2 cellular contexts compared by ENCODE assay signal in the genomic region with DNA sequence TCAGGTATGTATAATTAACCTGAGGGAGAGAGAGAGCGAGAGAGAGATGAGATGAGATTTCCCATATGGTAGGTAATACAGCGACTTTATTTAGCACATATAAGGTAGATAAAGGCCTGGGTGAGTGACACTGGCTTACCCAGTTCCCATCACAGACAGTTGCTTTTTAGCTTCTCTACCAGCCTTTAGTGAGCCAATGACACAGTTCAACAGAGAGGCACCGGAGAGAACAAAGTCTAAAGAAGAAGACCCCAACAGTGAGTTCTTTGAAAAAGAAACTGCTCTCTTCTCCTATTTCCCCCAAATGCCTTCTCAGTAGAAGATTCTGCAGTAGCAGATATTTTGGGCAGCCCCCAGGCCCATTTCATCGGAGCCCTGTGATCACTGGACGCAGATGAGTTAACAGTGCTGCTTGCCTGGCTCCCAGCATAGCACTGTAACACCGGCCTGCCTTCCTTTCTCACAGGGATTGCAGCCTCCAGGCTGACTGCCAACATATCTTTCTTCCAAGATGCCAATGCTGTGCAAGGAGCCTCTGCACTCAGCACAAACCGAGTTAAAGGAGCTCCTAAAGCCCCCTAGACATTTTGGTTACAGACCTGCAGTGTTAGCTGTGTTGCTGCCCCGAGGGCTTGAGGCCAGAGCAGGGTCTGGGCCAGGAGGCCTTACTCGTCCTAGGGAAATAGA.
TF ChIP-seq lines count a peak whose summit lies in the region.

No MANE protein-coding gene starts in this region.

TF ChIP-seq in GM23338, 12 proteins besides CTCF, POLR2A, EP300 and RAD21 (continued from another document and continues in another):
- TF ChIP-seq, protein P1, sequence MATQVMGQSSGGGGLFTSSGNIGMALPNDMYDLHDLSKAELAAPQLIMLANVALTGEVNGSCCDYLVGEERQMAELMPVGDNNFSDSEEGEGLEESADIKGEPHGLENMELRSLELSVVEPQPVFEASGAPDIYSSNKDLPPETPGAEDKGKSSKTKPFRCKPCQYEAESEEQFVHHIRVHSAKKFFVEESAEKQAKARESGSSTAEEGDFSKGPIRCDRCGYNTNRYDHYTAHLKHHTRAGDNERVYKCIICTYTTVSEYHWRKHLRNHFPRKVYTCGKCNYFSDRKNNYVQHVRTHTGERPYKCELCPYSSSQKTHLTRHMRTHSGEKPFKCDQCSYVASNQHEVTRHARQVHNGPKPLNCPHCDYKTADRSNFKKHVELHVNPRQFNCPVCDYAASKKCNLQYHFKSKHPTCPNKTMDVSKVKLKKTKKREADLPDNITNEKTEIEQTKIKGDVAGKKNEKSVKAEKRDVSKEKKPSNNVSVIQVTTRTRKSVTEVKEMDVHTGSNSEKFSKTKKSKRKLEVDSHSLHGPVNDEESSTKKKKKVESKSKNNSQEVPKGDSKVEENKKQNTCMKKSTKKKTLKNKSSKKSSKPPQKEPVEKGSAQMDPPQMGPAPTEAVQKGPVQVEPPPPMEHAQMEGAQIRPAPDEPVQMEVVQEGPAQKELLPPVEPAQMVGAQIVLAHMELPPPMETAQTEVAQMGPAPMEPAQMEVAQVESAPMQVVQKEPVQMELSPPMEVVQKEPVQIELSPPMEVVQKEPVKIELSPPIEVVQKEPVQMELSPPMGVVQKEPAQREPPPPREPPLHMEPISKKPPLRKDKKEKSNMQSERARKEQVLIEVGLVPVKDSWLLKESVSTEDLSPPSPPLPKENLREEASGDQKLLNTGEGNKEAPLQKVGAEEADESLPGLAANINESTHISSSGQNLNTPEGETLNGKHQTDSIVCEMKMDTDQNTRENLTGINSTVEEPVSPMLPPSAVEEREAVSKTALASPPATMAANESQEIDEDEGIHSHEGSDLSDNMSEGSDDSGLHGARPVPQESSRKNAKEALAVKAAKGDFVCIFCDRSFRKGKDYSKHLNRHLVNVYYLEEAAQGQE (IDR thresholded peaks at IDR 0.05; ENCODE audit: unreplicated experiment), result no peak
- TF ChIP-seq JUNB (IDR thresholded peaks at IDR 0.05; ENCODE audit: unreplicated experiment) (no peak), ZNF114 (CRISPR knock-in tag; IDR thresholded peaks at IDR 0.05) (no peak), POLR2AphosphoS5 (IDR thresholded peaks at IDR 0.05; ENCODE audit: low read depth) (no peak), STAT1 (IDR thresholded peaks at IDR 0.05; ENCODE audit: unreplicated experiment) (no peak), EZH2phosphoT487 (IDR thresholded peaks at IDR 0.05; ENCODE audit: unreplicated experiment) (no peak), ZNF331 (CRISPR knock-in tag; IDR thresholded peaks at IDR 0.05; ENCODE audit: low read depth) (no peak), EZH2 (IDR thresholded peaks at IDR 0.05; ENCODE audit: low read depth, unreplicated experiment) (no peak), NANOG (IDR thresholded peaks at IDR 0.05; ENCODE audit: borderline replicate concordance) (no peak)
- TF ChIP-seq, protein P2, sequence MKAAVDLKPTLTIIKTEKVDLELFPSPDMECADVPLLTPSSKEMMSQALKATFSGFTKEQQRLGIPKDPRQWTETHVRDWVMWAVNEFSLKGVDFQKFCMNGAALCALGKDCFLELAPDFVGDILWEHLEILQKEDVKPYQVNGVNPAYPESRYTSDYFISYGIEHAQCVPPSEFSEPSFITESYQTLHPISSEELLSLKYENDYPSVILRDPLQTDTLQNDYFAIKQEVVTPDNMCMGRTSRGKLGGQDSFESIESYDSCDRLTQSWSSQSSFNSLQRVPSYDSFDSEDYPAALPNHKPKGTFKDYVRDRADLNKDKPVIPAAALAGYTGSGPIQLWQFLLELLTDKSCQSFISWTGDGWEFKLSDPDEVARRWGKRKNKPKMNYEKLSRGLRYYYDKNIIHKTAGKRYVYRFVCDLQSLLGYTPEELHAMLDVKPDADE (IDR thresholded peaks at IDR 0.05), result no peak

TF ChIP-seq in K562, 482 proteins besides CTCF, POLR2A, EP300 and RAD21 (continued from another document):
- TF ChIP-seq CREB1 (IDR thresholded peaks at IDR 0.05), result no peak
- TF ChIP-seq CREB1 (CRISPR knock-in tag; IDR thresholded peaks at IDR 0.05), result no peak
- no peak for TF ChIP-seq NELFE (IDR thresholded peaks at IDR 0.05; ENCODE audit: insufficient read depth, insufficient read length)
- no peak for TF ChIP-seq RBBP5 (IDR thresholded peaks at IDR 0.05; ENCODE audit: borderline replicate concordance, insufficient read depth, low read length, poor library complexity, severe bottlenecking)
- no peak for TF ChIP-seq POLR2H (tag; IDR thresholded peaks at IDR 0.05; ENCODE audit: low read depth)
- TF ChIP-seq, protein P3, sequence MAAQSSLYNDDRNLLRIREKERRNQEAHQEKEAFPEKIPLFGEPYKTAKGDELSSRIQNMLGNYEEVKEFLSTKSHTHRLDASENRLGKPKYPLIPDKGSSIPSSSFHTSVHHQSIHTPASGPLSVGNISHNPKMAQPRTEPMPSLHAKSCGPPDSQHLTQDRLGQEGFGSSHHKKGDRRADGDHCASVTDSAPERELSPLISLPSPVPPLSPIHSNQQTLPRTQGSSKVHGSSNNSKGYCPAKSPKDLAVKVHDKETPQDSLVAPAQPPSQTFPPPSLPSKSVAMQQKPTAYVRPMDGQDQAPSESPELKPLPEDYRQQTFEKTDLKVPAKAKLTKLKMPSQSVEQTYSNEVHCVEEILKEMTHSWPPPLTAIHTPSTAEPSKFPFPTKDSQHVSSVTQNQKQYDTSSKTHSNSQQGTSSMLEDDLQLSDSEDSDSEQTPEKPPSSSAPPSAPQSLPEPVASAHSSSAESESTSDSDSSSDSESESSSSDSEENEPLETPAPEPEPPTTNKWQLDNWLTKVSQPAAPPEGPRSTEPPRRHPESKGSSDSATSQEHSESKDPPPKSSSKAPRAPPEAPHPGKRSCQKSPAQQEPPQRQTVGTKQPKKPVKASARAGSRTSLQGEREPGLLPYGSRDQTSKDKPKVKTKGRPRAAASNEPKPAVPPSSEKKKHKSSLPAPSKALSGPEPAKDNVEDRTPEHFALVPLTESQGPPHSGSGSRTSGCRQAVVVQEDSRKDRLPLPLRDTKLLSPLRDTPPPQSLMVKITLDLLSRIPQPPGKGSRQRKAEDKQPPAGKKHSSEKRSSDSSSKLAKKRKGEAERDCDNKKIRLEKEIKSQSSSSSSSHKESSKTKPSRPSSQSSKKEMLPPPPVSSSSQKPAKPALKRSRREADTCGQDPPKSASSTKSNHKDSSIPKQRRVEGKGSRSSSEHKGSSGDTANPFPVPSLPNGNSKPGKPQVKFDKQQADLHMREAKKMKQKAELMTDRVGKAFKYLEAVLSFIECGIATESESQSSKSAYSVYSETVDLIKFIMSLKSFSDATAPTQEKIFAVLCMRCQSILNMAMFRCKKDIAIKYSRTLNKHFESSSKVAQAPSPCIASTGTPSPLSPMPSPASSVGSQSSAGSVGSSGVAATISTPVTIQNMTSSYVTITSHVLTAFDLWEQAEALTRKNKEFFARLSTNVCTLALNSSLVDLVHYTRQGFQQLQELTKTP (IDR thresholded peaks at IDR 0.05; ENCODE audit: low read depth in 1 of 2, partially characterized antibody in 2 of 2), result no peak
- TF ChIP-seq ZNF436 (CRISPR knock-in tag; IDR thresholded peaks at IDR 0.05), result no peak
- no peak for TF ChIP-seq ZNF41 (CRISPR knock-in tag; conservative IDR thresholded peaks at IDR 0.05)
- no peak for TF ChIP-seq ETV6 (IDR thresholded peaks at IDR 0.05; ENCODE audit: borderline replicate concordance in 1 of 2, low read depth in 2 of 2, low read length in 1 of 2)
- TF ChIP-seq ETV6 (CRISPR knock-in tag; IDR thresholded peaks at IDR 0.05; ENCODE audit: borderline replicate concordance), result no peak
- TF ChIP-seq, protein P4, sequence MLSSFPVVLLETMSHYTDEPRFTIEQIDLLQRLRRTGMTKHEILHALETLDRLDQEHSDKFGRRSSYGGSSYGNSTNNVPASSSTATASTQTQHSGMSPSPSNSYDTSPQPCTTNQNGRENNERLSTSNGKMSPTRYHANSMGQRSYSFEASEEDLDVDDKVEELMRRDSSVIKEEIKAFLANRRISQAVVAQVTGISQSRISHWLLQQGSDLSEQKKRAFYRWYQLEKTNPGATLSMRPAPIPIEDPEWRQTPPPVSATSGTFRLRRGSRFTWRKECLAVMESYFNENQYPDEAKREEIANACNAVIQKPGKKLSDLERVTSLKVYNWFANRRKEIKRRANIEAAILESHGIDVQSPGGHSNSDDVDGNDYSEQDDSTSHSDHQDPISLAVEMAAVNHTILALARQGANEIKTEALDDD (IDR thresholded peaks at IDR 0.05), result no peak
- no peak for TF ChIP-seq POU5F1 (IDR thresholded peaks at IDR 0.05; ENCODE audit: borderline replicate concordance, low read depth, low read length, partially characterized antibody)
- no peak for TF ChIP-seq JUN (IDR thresholded peaks at IDR 0.05; ENCODE audit: borderline replicate concordance, low read depth, low read length)
- no peak for TF ChIP-seq JUN (CRISPR knock-in tag; IDR thresholded peaks at IDR 0.05; ENCODE audit: borderline replicate concordance)
- TF ChIP-seq GATA2 (CRISPR knock-in tag; IDR thresholded peaks at IDR 0.05), result no peak
- TF ChIP-seq SMAD1 (IDR thresholded peaks at IDR 0.05; ENCODE audit: low read depth, low read length, partially characterized antibody), result no peak
- TF ChIP-seq PHF20 (IDR thresholded peaks at IDR 0.05; ENCODE audit: partially characterized antibody), result no peak
